In the genomic region with DNA sequence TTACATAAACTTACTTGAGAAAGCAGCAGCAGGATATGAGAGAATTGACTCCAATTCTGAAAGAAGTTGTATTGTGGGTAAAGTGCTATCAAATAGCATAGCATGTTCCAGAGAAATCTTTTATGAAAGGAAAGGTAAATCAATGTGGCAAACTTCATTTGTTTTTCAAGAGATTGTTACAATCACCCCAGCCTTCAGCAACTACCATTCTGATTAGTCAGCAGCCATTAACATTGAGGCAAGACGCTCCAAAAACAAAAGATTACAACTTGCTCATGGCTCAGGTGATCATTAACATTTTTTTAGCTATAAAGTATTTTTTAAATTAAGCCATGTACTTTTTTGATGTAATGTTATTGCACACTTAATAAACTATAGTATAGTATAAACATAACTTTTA, we compare ENCODE assay signal across 25 cellular contexts.
"Had no signal": no experiment of that assay in that cellular context is flagged by ENCODE, and none has a peak within 500 bp of the region (broad histone marks: within the 10 kb centered on the region; RNA-seq: fewer than 3 reads in every experiment).

No MANE protein-coding gene starts in this region.

- H3K27me3 ChIP-seq: colonic mucosa, esophagus squamous epithelium, neutrophil, pancreas, suprapubic skin, transverse colon, upper lobe of right lung, uterus had no signal

- H3K9me3 ChIP-seq: colonic mucosa, esophagus squamous epithelium, mucosa of descending colon, neutrophil, pancreas, suprapubic skin, transverse colon, upper lobe of right lung, uterus had no signal

- H3K4me1 ChIP-seq: colonic mucosa, esophagus squamous epithelium, pancreas, suprapubic skin, transverse colon, upper lobe of right lung, uterus had no signal

- H3K4me3 ChIP-seq: colonic mucosa, esophagus squamous epithelium, lung, mucosa of descending colon, pancreas, smooth muscle cell, suprapubic skin, transverse colon, upper lobe of right lung, uterus had no signal

- H3K27ac ChIP-seq: colonic mucosa, esophagus squamous epithelium, neutrophil, pancreas, suprapubic skin, transverse colon, upper lobe of right lung, uterus had no signal

- H3K36me3 ChIP-seq: colonic mucosa, esophagus squamous epithelium, neutrophil, pancreas, suprapubic skin, transverse colon, upper lobe of right lung, uterus had no signal

- DNase-seq: colonic mucosa; effector CD8-positive, alpha-beta T cell; endodermal cell; erythroblast; esophagus squamous epithelium; head of caudate nucleus; kidney glomerular epithelial cell; mucosa of descending colon; naive B cell; pancreas; stimulated activated CD4-positive, alpha-beta T cell treated with anti-CD3 and anti-CD28 coated beads, Interleukin-12 subunit alpha, Interleukin-12 subunit beta, amount 100 ng/mL, for 4 hours; stimulated activated CD4-positive, alpha-beta T cell treated with anti-CD3 and anti-CD28 coated beads, Interleukin-1b, Interleukin-23, amount 100 ng/mL, for 48 hours; stimulated activated CD4-positive, alpha-beta T cell treated with anti-CD3 and anti-CD28 coated beads, Interleukin-4, amount 100 ng/mL, for 1 hour; stimulated activated CD8-positive, alpha-beta memory T cell treated with anti-CD3 and anti-CD28 coated beads, Interleukin-4, amount 100 ng/mL, for 48 hours; stimulated activated naive CD4-positive, alpha-beta T cell; stimulated activated naive CD8-positive, alpha-beta T cell treated with anti-CD3 and anti-CD28 coated beads, Interleukin-15, amount 100 ng/mL, for 72 hours; transverse colon; upper lobe of right lung; uterus had no signal

- ATAC-seq: mucosa of descending colon; natural killer cell treated with Interleukin-12 subunit alpha and Interleukin-12 subunit beta and Interleukin-15 and Interleukin-18, amount 100 ng/mL, for 72 hours; pancreas; sciatic nerve; stimulated activated naive CD8-positive, alpha-beta T cell treated with anti-CD3 and anti-CD28 coated beads, Interleukin-15, amount 100 ng/mL, for 72 hours; upper lobe of right lung had no signal
